In the genomic region with DNA sequence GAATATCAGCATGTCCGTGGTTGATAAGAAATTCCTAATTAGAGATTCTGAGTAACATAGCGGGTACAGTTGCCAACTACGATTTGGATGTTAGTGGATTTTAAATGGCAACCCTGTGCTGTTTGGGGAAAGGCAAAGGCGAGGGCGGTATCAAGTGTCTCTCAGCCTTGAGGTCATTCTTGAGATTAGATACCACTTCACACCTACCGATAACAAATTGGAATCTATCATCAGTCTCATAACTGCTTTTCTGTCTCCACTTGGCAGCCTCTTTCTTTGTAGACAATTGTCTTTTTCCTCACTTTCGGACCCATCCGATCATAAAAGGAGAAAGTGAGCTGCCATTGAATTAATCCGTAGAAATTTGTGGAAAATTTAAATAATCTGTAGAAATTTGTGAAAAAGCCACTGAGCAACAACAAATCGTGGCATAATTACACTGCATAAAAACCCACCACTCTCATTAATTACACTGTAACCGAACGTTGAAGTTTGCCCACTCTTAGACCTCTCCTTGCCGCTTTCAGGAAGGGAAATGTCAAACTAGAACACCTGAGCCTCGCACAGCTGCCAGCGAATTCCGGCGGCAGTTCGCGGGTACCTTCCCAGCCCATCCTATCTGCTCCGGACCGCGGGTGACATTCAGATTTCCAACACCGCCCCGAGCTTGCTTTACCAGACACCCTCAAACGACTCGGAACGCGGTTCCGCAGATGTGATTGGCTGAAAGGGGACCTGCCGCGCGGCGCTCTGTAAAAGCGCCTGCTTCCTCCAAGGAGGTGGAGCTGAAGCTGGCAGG, we compare ENCODE assay signal across 8 cellular contexts. TPM values are rescaled to one million over a fixed set of nuclear protein-coding genes. Genes with fewer than 3 reads are reported as not detected.
DNase-seq lines count a peak whose midpoint lies in the region; ATAC-seq and TF ChIP-seq lines count a peak whose summit lies in the region.

No MANE protein-coding gene starts in this region.

- peak overlapping the region; percentile 44 for H3K27ac Mint-ChIP-seq in activated CD4-positive, alpha-beta memory T cell treated with anti-CD3 and anti-CD28 coated beads, Interleukin-2, amount 10 ng/mL, durations not matched to agents 7 days and 5 days
- peak overlapping the region; percentile 94 for H3K27ac Mint-ChIP-seq in mesothelial cell of epicardium
- H3K27ac Mint-ChIP-seq in stimulated activated effector memory CD8-positive, alpha-beta T cell treated with anti-CD3 and anti-CD28 coated beads, Interleukin-12 subunit alpha, Interleukin-12 subunit beta, amount 100 ng/mL, for 72 hours = peak overlapping the region; percentile 74

- H3K4me1 ChIP-seq in endocrine pancreas (ENCODE audit: control insufficient read depth, insufficient read depth, low read length) = peaks cover 10% of the 10 kb centered on the region

- peak overlapping the region; percentile 80 for H3K4me3 Mint-ChIP-seq in activated CD4-positive, alpha-beta memory T cell treated with anti-CD3 and anti-CD28 coated beads, Interleukin-2, amount 10 ng/mL, durations not matched to agents 7 days and 5 days
- peak overlapping the region; percentile 76 for H3K4me3 Mint-ChIP-seq in mesothelial cell of epicardium
- H3K4me3 Mint-ChIP-seq in stimulated activated effector memory CD8-positive, alpha-beta T cell treated with anti-CD3 and anti-CD28 coated beads, Interleukin-12 subunit alpha, Interleukin-12 subunit beta, amount 100 ng/mL, for 72 hours = peak overlapping the region; percentile 97

- H3K4me1 Mint-ChIP-seq in activated CD4-positive, alpha-beta memory T cell treated with anti-CD3 and anti-CD28 coated beads, Interleukin-2, amount 10 ng/mL, durations not matched to agents 7 days and 5 days = peaks cover 54% of the 10 kb centered on the region
- peaks cover 56% of the 10 kb centered on the region for H3K4me1 Mint-ChIP-seq in mesothelial cell of epicardium
- peaks cover 58% of the 10 kb centered on the region for H3K4me1 Mint-ChIP-seq in stimulated activated effector memory CD8-positive, alpha-beta T cell treated with anti-CD3 and anti-CD28 coated beads, Interleukin-12 subunit alpha, Interleukin-12 subunit beta, amount 100 ng/mL, for 72 hours

- CTCF ChIA-PET in activated CD4-positive, alpha-beta memory T cell treated with anti-CD3 and anti-CD28 coated beads, Interleukin-2, amount 10 ng/mL, durations not matched to agents 7 days and 5 days (lab: Charles Lee) = interaction anchor here (1.0 to 1.5 kb wide), 2 partner anchors 25 to 286 kb away, joined by 3 to 4 read pairs; no protein-coding TSS in a partner anchor

- no peaks in the 10 kb centered on the region for H3K9me3 Mint-ChIP-seq in activated CD4-positive, alpha-beta memory T cell treated with anti-CD3 and anti-CD28 coated beads, Interleukin-2, amount 10 ng/mL, durations not matched to agents 7 days and 5 days
- H3K9me3 Mint-ChIP-seq in mesothelial cell of epicardium = no peaks in the 10 kb centered on the region
- no peaks in the 10 kb centered on the region for H3K9me3 Mint-ChIP-seq in stimulated activated effector memory CD8-positive, alpha-beta T cell treated with anti-CD3 and anti-CD28 coated beads, Interleukin-12 subunit alpha, Interleukin-12 subunit beta, amount 100 ng/mL, for 72 hours

- ATAC-seq in HG02852 (IDR thresholded peaks at IDR 0.05; ENCODE audit: unreplicated experiment) = peak; percentile 22
- ATAC-seq in stimulated activated effector memory CD8-positive, alpha-beta T cell treated with anti-CD3 and anti-CD28 coated beads, Interleukin-12 subunit alpha, Interleukin-12 subunit beta, amount 100 ng/mL, for 72 hours = peak; percentile 36
- ATAC-seq in GM19328 (IDR thresholded peaks at IDR 0.05; ENCODE audit: unreplicated experiment) = no peak

- H3K9ac ChIP-seq in endocrine pancreas (ENCODE audit: control insufficient read depth, insufficient read depth, low read length) = peak overlapping the region; percentile 63

- H3K9me3 ChIP-seq in endocrine pancreas (ENCODE audit: control insufficient read depth, low read length) = no peaks in the 10 kb centered on the region

- no peaks in the 10 kb centered on the region for H3K36me3 Mint-ChIP-seq in activated CD4-positive, alpha-beta memory T cell treated with anti-CD3 and anti-CD28 coated beads, Interleukin-2, amount 10 ng/mL, durations not matched to agents 7 days and 5 days (ENCODE audit: low read depth)
- H3K36me3 Mint-ChIP-seq in mesothelial cell of epicardium = no peaks in the 10 kb centered on the region
- peaks cover 7% of the 10 kb centered on the region for H3K36me3 Mint-ChIP-seq in stimulated activated effector memory CD8-positive, alpha-beta T cell treated with anti-CD3 and anti-CD28 coated beads, Interleukin-12 subunit alpha, Interleukin-12 subunit beta, amount 100 ng/mL, for 72 hours

- POLR2A ChIA-PET in activated CD4-positive, alpha-beta memory T cell treated with anti-CD3 and anti-CD28 coated beads, Interleukin-2, amount 10 ng/mL, durations not matched to agents 7 days and 5 days (lab: Charles Lee) = interaction anchor here (2.6 kb wide), 1 partner anchor 157 kb away, joined by 11 read pairs; a partner anchor contains a TSS

- no peaks in the 10 kb centered on the region for H3K36me3 ChIP-seq in endocrine pancreas (ENCODE audit: control insufficient read depth, insufficient read depth, low read length)

- no peak for TF ChIP-seq CTCF in mesothelial cell of epicardium (IDR thresholded peaks at IDR 0.05; ENCODE audit: unreplicated experiment)

- H3K27me3 ChIP-seq in endocrine pancreas (ENCODE audit: control insufficient read depth, insufficient read depth, low read length) = no peaks in the 10 kb centered on the region

- H3K27me3 Mint-ChIP-seq in activated CD4-positive, alpha-beta memory T cell treated with anti-CD3 and anti-CD28 coated beads, Interleukin-2, amount 10 ng/mL, durations not matched to agents 7 days and 5 days = peaks cover 64% of the 10 kb centered on the region
- peaks cover 40% of the 10 kb centered on the region for H3K27me3 Mint-ChIP-seq in mesothelial cell of epicardium (ENCODE audit: low read depth)

- DNase-seq in EL = peak; percentile 96
- peak; percentile 83 for DNase-seq in NCI-H2196 treated with DMSO at 0.1 percent for 48 hours (lab: John Stamatoyannopoulos, UW; ENCODE audit: unreplicated experiment)
- DNase-seq in activated CD4-positive, alpha-beta memory T cell treated with anti-CD3 and anti-CD28 coated beads, Interleukin-2, amount 10 ng/mL, durations not matched to agents 7 days and 5 days = peak; percentile 40
- DNase-seq in mesothelial cell of epicardium (ENCODE audit: low spot score in 2 of 2, unreplicated experiment in 2 of 2) = no peak
- DNase-seq in stimulated activated effector memory CD8-positive, alpha-beta T cell treated with anti-CD3 and anti-CD28 coated beads, Interleukin-12 subunit alpha, Interleukin-12 subunit beta, amount 100 ng/mL, for 72 hours (ENCODE audit: low spot score in 2 of 2) = no peak

- H3K4me3 ChIP-seq in endocrine pancreas (ENCODE audit: control insufficient read depth, insufficient read depth, low read length) = peak overlapping the region; percentile 99

RNA-seq across cellular contexts. Expression of a gene that starts 0.8 kb away (rescaled TPM):
- total RNA-seq in activated CD4-positive, alpha-beta memory T cell treated with anti-CD3 and anti-CD28 coated beads, Interleukin-2, amount 10 ng/mL, durations not matched to agents 7 days and 5 days = under 1 TPM; 0.60 to 0.65 TPM
- 11.0 to 11.8 TPM (median 11.1 TPM) in 3 replicates for total RNA-seq in mesothelial cell of epicardium

Comparison
In these comparisons a context has a peak if more than half of its experiments do, and no peak if none do; other contexts are left out.
1. DNase-seq: peak in EL (single experiment), NCI-H2196 treated with DMSO at 0.1 percent for 48 hours (single experiment) and activated CD4-positive, alpha-beta memory T cell treated with anti-CD3 and anti-CD28 coated beads, Interleukin-2, amount 10 ng/mL, durations not matched to agents 7 days and 5 days (single experiment); none in mesothelial cell of epicardium (0 of 2) and stimulated activated effector memory CD8-positive, alpha-beta T cell treated with anti-CD3 and anti-CD28 coated beads, Interleukin-12 subunit alpha, Interleukin-12 subunit beta, amount 100 ng/mL, for 72 hours (0 of 2).
2. H3K27ac Mint-ChIP-seq: peak in every context shown above with its lines; median percentile 94 in mesothelial cell of epicardium; 74 in stimulated activated effector memory CD8-positive, alpha-beta T cell treated with anti-CD3 and anti-CD28 coated beads, Interleukin-12 subunit alpha, Interleukin-12 subunit beta, amount 100 ng/mL, for 72 hours; 44 in activated CD4-positive, alpha-beta memory T cell treated with anti-CD3 and anti-CD28 coated beads, Interleukin-2, amount 10 ng/mL, durations not matched to agents 7 days and 5 days.
3. Peak in every context shown above with its lines, with median percentiles within 50 percentile points of each other: H3K4me3 Mint-ChIP-seq.